22 cellular contexts compared by ENCODE assay signal in genomic region chr2:104337869-104338268, GRCh38.
DNase-seq lines count a peak whose midpoint lies in the region; ATAC-seq, FAIRE-seq and TF ChIP-seq lines count a peak whose summit lies in the region.
"Had no signal": no experiment of that assay in that cellular context is flagged by ENCODE, and none has a peak within 500 bp of the region (broad histone marks: within the 10 kb centered on the region; RNA-seq: fewer than 3 reads in every experiment).

No MANE protein-coding gene starts in this region.

- no peaks in the 10 kb centered on the region for H3K9me2 ChIP-seq in MM.1S (replicated peaks; ENCODE audit: insufficient read depth, low read length)

- WGBS in body of pancreas, 2 donors: 11 to 25% methylated on average over 2 of the region's 2 CpGs
- 6 to 27% (median 21%) methylated on average over 2 of the region's 2 CpGs for WGBS in small intestine, 3 donors

- intact Hi-C loops in activated CD4-positive, alpha-beta T cell treated with anti-CD3 and anti-CD28 coated beads, Interleukin-2, amount 10 ng/mL, durations not matched to agents 24 days and 14 days (cut with micrococcal nuclease): no loop called here
- intact Hi-C loops in body of pancreas (cut with DNase I): no loop called here

- peaks cover 12% of the 10 kb centered on the region for H3K4me1 ChIP-seq in body of pancreas
- H3K4me1 ChIP-seq in small intestine (ENCODE audit: control insufficient read depth in 2 of 2, insufficient read depth in 1 of 2, low read depth in 1 of 2, low read length in 1 of 2): no peaks in the 10 kb centered on the region
- H3K4me1 ChIP-seq in MM.1S (ENCODE audit: low read length): no peaks in the 10 kb centered on the region
- H3K4me1 ChIP-seq: HAP-1 had no signal

- ATAC-seq in body of pancreas: peak; percentile 45
- ATAC-seq: GM12878, GM23338 had no signal

- no peak for FAIRE-seq in small intestine (lab: Jason Lieb, UNC)
- FAIRE-seq: GM12878, GM19239, H54 had no signal

- TF ChIP-seq CTCF in body of pancreas (IDR thresholded peaks at IDR 0.05): no peak
- no peak for TF ChIP-seq CTCF in MM.1S (IDR thresholded peaks at IDR 0.05; ENCODE audit: low read length)

- H3K4me2 ChIP-seq in MM.1S (ENCODE audit: low read depth, low read length): no peak overlapping the region
- H3K4me2 ChIP-seq: GM23338 had no signal

- H3K36me3 Mint-ChIP-seq in activated CD4-positive, alpha-beta T cell treated with anti-CD3 and anti-CD28 coated beads, Interleukin-2, amount 10 ng/mL, durations not matched to agents 24 days and 14 days (ENCODE audit: low read depth): no peaks in the 10 kb centered on the region
- H3K36me3 Mint-ChIP-seq: CD4-positive, alpha-beta memory T cell had no signal

- no peaks in the 10 kb centered on the region for H3K36me3 ChIP-seq in body of pancreas (replicated peaks in 1 of 2; ENCODE audit: insufficient read depth in 1 of 2, low read depth in 2 of 2)
- H3K36me3 ChIP-seq in small intestine (ENCODE audit: control insufficient read depth in 2 of 2, insufficient read depth in 2 of 2, low read length in 2 of 2): no peaks in the 10 kb centered on the region
- H3K36me3 ChIP-seq in MM.1S (replicated peaks; ENCODE audit: insufficient read depth, low read length): no peaks in the 10 kb centered on the region
- H3K36me3 ChIP-seq: HAP-1 had no signal

- no peaks in the 10 kb centered on the region for H4K20me1 ChIP-seq in MM.1S (ENCODE audit: insufficient read depth, low read length)

- no peaks in the 10 kb centered on the region for H3K9me3 ChIP-seq in body of pancreas
- H3K9me3 ChIP-seq in small intestine (ENCODE audit: control insufficient read depth, low read depth): no peaks in the 10 kb centered on the region
- no peaks in the 10 kb centered on the region for H3K9me3 ChIP-seq in MM.1S (replicated peaks; ENCODE audit: insufficient read depth, low read length)
- H3K9me3 ChIP-seq: HAP-1 had no signal

- no peak overlapping the region for H3K9ac ChIP-seq in MM.1S (ENCODE audit: low read length)

- H3K4me3 ChIP-seq in body of pancreas (no peak overlapping the region), small intestine (ENCODE audit: low read depth in 1 of 2, low read length in 2 of 2) (no peak overlapping the region), MM.1S (ENCODE audit: low read length) (no peak overlapping the region)
- H3K4me3 ChIP-seq: GM12878, GM23338, HAP-1 had no signal

- H3K27ac ChIP-seq in body of pancreas (no peak overlapping the region), small intestine (ENCODE audit: low read depth in 1 of 2, low read length in 1 of 2) (no peak overlapping the region), MM.1S (ENCODE audit: low read length) (no peak overlapping the region)
- H3K27ac ChIP-seq: 22Rv1 had no signal

- DNase-seq in activated CD4-positive, alpha-beta T cell treated with anti-CD3 and anti-CD28 coated beads, Interleukin-2, amount 10 ng/mL, durations not matched to agents 24 days and 14 days: peak; percentile 8
- DNase-seq in activated CD4-positive, alpha-beta T cell treated with anti-CD3 and anti-CD28 coated beads, Interleukin-2, amount 50 U/mL, for 48 hours: no peak
- peak; percentile 42 for DNase-seq in Daoy (ENCODE audit: low read depth)
- peak in 1 of 4 donors; percentile 11 for DNase-seq in body of pancreas
- DNase-seq in small intestine: peak; percentile 47
- no peak for DNase-seq in effector CD8-positive, alpha-beta T cell (lab: John Stamatoyannopoulos, UW)
- DNase-seq in anterior cingulate cortex (lab: John Stamatoyannopoulos, UW): no peak
- DNase-seq in MM.1S: no peak
- DNase-seq: C1 segment of cervical spinal cord; CD4-positive, alpha-beta memory T cell; COR-L47; DMS153; DND-41; EL; GDM1; HFFc6 had no signal

- no peak overlapping the region for H2AFZ ChIP-seq in MM.1S (ENCODE audit: low read length)
- H2AFZ ChIP-seq: GM23338 had no signal

- no peak for TF ChIP-seq POLR2A in body of pancreas (IDR thresholded peaks at IDR 0.05)

- H3K27me3 ChIP-seq in body of pancreas: no peaks in the 10 kb centered on the region
- H3K27me3 ChIP-seq in small intestine (ENCODE audit: control insufficient read depth in 2 of 2, insufficient read depth in 2 of 2, low read length in 2 of 2): no peaks in the 10 kb centered on the region
- no peaks in the 10 kb centered on the region for H3K27me3 ChIP-seq in MM.1S (replicated peaks; ENCODE audit: insufficient read depth, low read length)

- H3F3A ChIP-seq in MM.1S (ENCODE audit: insufficient read depth, low read length): no peaks in the 10 kb centered on the region

- H3K79me2 ChIP-seq in MM.1S (ENCODE audit: low read length): no peaks in the 10 kb centered on the region

- H3K27me3 Mint-ChIP-seq in activated CD4-positive, alpha-beta T cell treated with anti-CD3 and anti-CD28 coated beads, Interleukin-2, amount 10 ng/mL, durations not matched to agents 24 days and 14 days: no peaks in the 10 kb centered on the region
- H3K27me3 Mint-ChIP-seq: CD4-positive, alpha-beta memory T cell had no signal

- H3K4me1 Mint-ChIP-seq in activated CD4-positive, alpha-beta T cell treated with anti-CD3 and anti-CD28 coated beads, Interleukin-2, amount 10 ng/mL, durations not matched to agents 24 days and 14 days: no peaks in the 10 kb centered on the region
- H3K4me1 Mint-ChIP-seq: CD4-positive, alpha-beta memory T cell had no signal

- no peak overlapping the region for H3K4me3 Mint-ChIP-seq in activated CD4-positive, alpha-beta T cell treated with anti-CD3 and anti-CD28 coated beads, Interleukin-2, amount 10 ng/mL, durations not matched to agents 24 days and 14 days
- H3K4me3 Mint-ChIP-seq: CD4-positive, alpha-beta memory T cell; GM23338; HFFc6 had no signal

- H3K9me3 Mint-ChIP-seq in activated CD4-positive, alpha-beta T cell treated with anti-CD3 and anti-CD28 coated beads, Interleukin-2, amount 10 ng/mL, durations not matched to agents 24 days and 14 days: no peaks in the 10 kb centered on the region

- no peak overlapping the region for H3K27ac Mint-ChIP-seq in activated CD4-positive, alpha-beta T cell treated with anti-CD3 and anti-CD28 coated beads, Interleukin-2, amount 10 ng/mL, durations not matched to agents 24 days and 14 days
- H3K27ac Mint-ChIP-seq: GM23338, HFFc6 had no signal

Comparison
In these comparisons a context has a peak if more than half of its experiments do, and no peak if none do; other contexts are left out.
1. DNase-seq: peak in activated CD4-positive, alpha-beta T cell treated with anti-CD3 and anti-CD28 coated beads, Interleukin-2, amount 10 ng/mL, durations not matched to agents 24 days and 14 days (single experiment), Daoy (single experiment) and small intestine (single experiment); none in activated CD4-positive, alpha-beta T cell treated with anti-CD3 and anti-CD28 coated beads, Interleukin-2, amount 50 U/mL, for 48 hours (0 of 2), effector CD8-positive, alpha-beta T cell (single experiment), anterior cingulate cortex (0 of 58) and MM.1S (single experiment).